ENCODE assay signal across 11 cellular contexts in genomic region chr17:65914784-65915342, GRCh38.
DNase-seq lines count a peak whose midpoint lies in the region; ATAC-seq and TF ChIP-seq lines count a peak whose summit lies in the region.
"Had no signal": no experiment of that assay in that cellular context is flagged by ENCODE, and none has a peak within 500 bp of the region (broad histone marks: within the 10 kb centered on the region; RNA-seq: fewer than 3 reads in every experiment).

No MANE protein-coding gene starts in this region.

- no peaks in the 10 kb centered on the region for H4K20me1 ChIP-seq in SU-DHL-6 (ENCODE audit: low read depth, low read length)

- CTCF ChIA-PET in CD4-positive, alpha-beta memory T cell (lab: Charles Lee; ENCODE audit: partially characterized antibody), result no interaction called here

- no peak overlapping the region for H3K4me2 ChIP-seq in SU-DHL-6 (ENCODE audit: low read depth, low read length, poor library complexity, severe bottlenecking)

- TF ChIP-seq CTCF in SU-DHL-6 (IDR thresholded peaks at IDR 0.05; ENCODE audit: insufficient read depth, low read length, poor library complexity, severe bottlenecking), result no peak
- TF ChIP-seq CTCF in foreskin keratinocyte (conservative IDR thresholded peaks at IDR 0.05), result no peak

- no peak overlapping the region for H3K4me3 ChIP-seq in CD4-positive, alpha-beta memory T cell (ENCODE audit: low read length in 2 of 2)
- no peak overlapping the region for H3K4me3 ChIP-seq in SU-DHL-6 (ENCODE audit: insufficient read depth, low read length, poor library complexity, severe bottlenecking)
- H3K4me3 ChIP-seq: transverse colon had no signal

- peaks cover 10% of the 10 kb centered on the region for H3K4me1 ChIP-seq in CD4-positive, alpha-beta memory T cell (ENCODE audit: insufficient read depth, low read length)
- H3K4me1 ChIP-seq in foreskin keratinocyte, result no peaks in the 10 kb centered on the region
- H3K4me1 ChIP-seq: transverse colon had no signal

- H3K9ac ChIP-seq in SU-DHL-6 (ENCODE audit: low read length), result no peak overlapping the region

- no peak overlapping the region for H3K27ac ChIP-seq in CD4-positive, alpha-beta memory T cell (ENCODE audit: low read depth, low read length)
- H3K27ac ChIP-seq in SU-DHL-6 (ENCODE audit: low read depth, low read length) (no peak overlapping the region), foreskin keratinocyte (no peak overlapping the region)
- H3K27ac ChIP-seq: transverse colon had no signal

- H3F3A ChIP-seq in SU-DHL-6 (ENCODE audit: insufficient read depth), result no peaks in the 10 kb centered on the region

- no peak for DNase-seq in CD4-positive, alpha-beta memory T cell
- DNase-seq in GM19238 (ENCODE audit: insufficient read length, low spot score), result peak; percentile 3
- no peak for DNase-seq in SIG-M5 treated with dmso at 0.1 percent for 504 hours (lab: John Stamatoyannopoulos, UW; ENCODE audit: unreplicated experiment)
- DNase-seq in stimulated activated naive CD4-positive, alpha-beta T cell (lab: John Stamatoyannopoulos, UW), result no peak
- no peak for DNase-seq in T1000 (lab: John Stamatoyannopoulos, UW)
- DNase-seq in foreskin keratinocyte, result no peak
- DNase-seq: C1 segment of cervical spinal cord, transverse colon had no signal

- H3K9me2 ChIP-seq in SU-DHL-6 (replicated peaks; ENCODE audit: insufficient read depth, low read length), result no peaks in the 10 kb centered on the region

- intact Hi-C loops in CD4-positive, alpha-beta memory T cell (cut with micrococcal nuclease), result no loop called here

- peak; percentile 81 for ATAC-seq in HG02970 (IDR thresholded peaks at IDR 0.05; ENCODE audit: low FRiP score, unreplicated experiment)
- ATAC-seq in foreskin keratinocyte, result no peak

- peak overlapping the region in 7 of 8 donors; percentile 26 to 76 (median 44) for H3K4me3 Mint-ChIP-seq in CD4-positive, alpha-beta memory T cell
- H3K4me3 Mint-ChIP-seq: brain had no signal

- peaks cover 0 to 5% of the 10 kb centered on the region in 2 donors for H3K9me3 ChIP-seq in CD4-positive, alpha-beta memory T cell (ENCODE audit: control insufficient read depth in 1 of 2, low read length in 2 of 2)
- peaks cover 4% of the 10 kb centered on the region; the same call in 1 of the 2 replicates for H3K9me3 ChIP-seq in SU-DHL-6 (ENCODE audit: insufficient read depth, low read length)
- H3K9me3 ChIP-seq: transverse colon had no signal

- H3K27me3 ChIP-seq in CD4-positive, alpha-beta memory T cell (ENCODE audit: insufficient read depth, low read length), result no peaks in the 10 kb centered on the region
- no peaks in the 10 kb centered on the region for H3K27me3 ChIP-seq in SU-DHL-6 (ENCODE audit: low read length)
- H3K27me3 ChIP-seq in foreskin keratinocyte, result no peaks in the 10 kb centered on the region
- H3K27me3 ChIP-seq: transverse colon had no signal

- no peaks in the 10 kb centered on the region for H3K79me2 ChIP-seq in SU-DHL-6 (ENCODE audit: insufficient read depth, low read length)

- POLR2A ChIA-PET in CD4-positive, alpha-beta memory T cell (lab: Charles Lee; ENCODE audit: partially characterized antibody), result no interaction called here

- H3K27me3 Mint-ChIP-seq in CD4-positive, alpha-beta memory T cell, result no peaks in the 10 kb centered on the region
- H3K27me3 Mint-ChIP-seq: brain had no signal

- H3K36me3 Mint-ChIP-seq in CD4-positive, alpha-beta memory T cell, result peaks cover 13 to 15% of the 10 kb centered on the region in 2 donors

- peaks cover 4 to 12% (median 10%) of the 10 kb centered on the region in 4 donors for H3K4me1 Mint-ChIP-seq in CD4-positive, alpha-beta memory T cell

- peak overlapping the region; percentile 49 for H2AFZ ChIP-seq in SU-DHL-6 (ENCODE audit: low read depth, low read length, severe bottlenecking)

- peaks cover 0 to 22% (median 15%) of the 10 kb centered on the region in 8 donors for H3K9me3 Mint-ChIP-seq in CD4-positive, alpha-beta memory T cell

- H3K27ac Mint-ChIP-seq in CD4-positive, alpha-beta memory T cell, result peak overlapping the region in 4 of 7 donors; percentile 4 to 28 (median 16)
- H3K27ac Mint-ChIP-seq: brain had no signal

- H3K36me3 ChIP-seq in CD4-positive, alpha-beta memory T cell (ENCODE audit: insufficient read depth, low read length), result no peaks in the 10 kb centered on the region
- H3K36me3 ChIP-seq in SU-DHL-6 (ENCODE audit: low read length), result no peaks in the 10 kb centered on the region
- H3K36me3 ChIP-seq: transverse colon had no signal
